13 cellular contexts compared by ENCODE assay signal in genomic region chr2:113962692-113963480, GRCh38.
DNase-seq lines count a peak whose midpoint lies in the region; ATAC-seq and TF ChIP-seq lines count a peak whose summit lies in the region.
"Had no signal": no experiment of that assay in that cellular context is flagged by ENCODE, and none has a peak within 500 bp of the region (broad histone marks: within the 10 kb centered on the region; RNA-seq: fewer than 3 reads in every experiment).

No MANE protein-coding gene starts in this region.

- POLR2A ChIA-PET in activated CD4-positive, alpha-beta memory T cell treated with anti-CD3 and anti-CD28 coated beads, Interleukin-2, amount 10 ng/mL, durations not matched to agents 7 days and 5 days (lab: Charles Lee), result interaction anchor here (1.0 to 4.1 kb wide), 2 partner anchors 16 to 50 kb away, joined by 3 to 22 read pairs; no protein-coding TSS in a partner anchor

- ATAC-seq in stimulated activated naive CD8-positive, alpha-beta T cell treated with anti-CD3 and anti-CD28 coated beads, Interleukin-15, Interleukin-2, amounts not matched to agents 100 U/mL and 50 U/mL, for 24 hours, result no peak

- H3K4me3 Mint-ChIP-seq in stimulated activated naive CD8-positive, alpha-beta T cell treated with anti-CD3 and anti-CD28 coated beads, Interleukin-15, Interleukin-2, amounts not matched to agents 100 ng/mL and 50 ng/mL, for 24 hours, result no peak overlapping the region
- H3K4me3 Mint-ChIP-seq in activated CD4-positive, alpha-beta memory T cell treated with anti-CD3 and anti-CD28 coated beads, Interleukin-2, amount 10 ng/mL, durations not matched to agents 7 days and 5 days, result no peak overlapping the region

- H3K36me3 Mint-ChIP-seq in stimulated activated naive CD8-positive, alpha-beta T cell treated with anti-CD3 and anti-CD28 coated beads, Interleukin-15, Interleukin-2, amounts not matched to agents 100 ng/mL and 50 ng/mL, for 24 hours (ENCODE audit: low read depth), result peaks cover 45% of the 10 kb centered on the region
- peaks cover 43% of the 10 kb centered on the region for H3K36me3 Mint-ChIP-seq in activated CD4-positive, alpha-beta memory T cell treated with anti-CD3 and anti-CD28 coated beads, Interleukin-2, amount 10 ng/mL, durations not matched to agents 7 days and 5 days (ENCODE audit: low read depth)

- H3K9me3 Mint-ChIP-seq in stimulated activated naive CD8-positive, alpha-beta T cell treated with anti-CD3 and anti-CD28 coated beads, Interleukin-15, Interleukin-2, amounts not matched to agents 100 ng/mL and 50 ng/mL, for 24 hours, result no peaks in the 10 kb centered on the region
- H3K9me3 Mint-ChIP-seq in activated CD4-positive, alpha-beta memory T cell treated with anti-CD3 and anti-CD28 coated beads, Interleukin-2, amount 10 ng/mL, durations not matched to agents 7 days and 5 days, result no peaks in the 10 kb centered on the region

- peaks cover 18% of the 10 kb centered on the region for H3K4me1 Mint-ChIP-seq in stimulated activated naive CD8-positive, alpha-beta T cell treated with anti-CD3 and anti-CD28 coated beads, Interleukin-15, Interleukin-2, amounts not matched to agents 100 ng/mL and 50 ng/mL, for 24 hours (ENCODE audit: low read depth)
- H3K4me1 Mint-ChIP-seq in activated CD4-positive, alpha-beta memory T cell treated with anti-CD3 and anti-CD28 coated beads, Interleukin-2, amount 10 ng/mL, durations not matched to agents 7 days and 5 days, result peaks cover 2% of the 10 kb centered on the region

- H3K4me3 ChIP-seq in fibroblast of villous mesenchyme (ENCODE audit: low read depth, low read length), result no peak overlapping the region
- H3K4me3 ChIP-seq: coronary artery had no signal

- TF ChIP-seq CTCF in fibroblast of villous mesenchyme (IDR thresholded peaks at IDR 0.05; ENCODE audit: insufficient read depth, low read depth, low read length), result no peak

- H3K27ac Mint-ChIP-seq in stimulated activated naive CD8-positive, alpha-beta T cell treated with anti-CD3 and anti-CD28 coated beads, Interleukin-15, Interleukin-2, amounts not matched to agents 100 ng/mL and 50 ng/mL, for 24 hours, result peak overlapping the region; percentile 28
- H3K27ac Mint-ChIP-seq in activated CD4-positive, alpha-beta memory T cell treated with anti-CD3 and anti-CD28 coated beads, Interleukin-2, amount 10 ng/mL, durations not matched to agents 7 days and 5 days, result peak overlapping the region; percentile 26

- CTCF ChIA-PET in activated CD4-positive, alpha-beta memory T cell treated with anti-CD3 and anti-CD28 coated beads, Interleukin-2, amount 10 ng/mL, durations not matched to agents 7 days and 5 days (lab: Charles Lee), result no interaction called here

- DNase-seq in stimulated activated naive CD8-positive, alpha-beta T cell treated with anti-CD3 and anti-CD28 coated beads, Interleukin-15, Interleukin-2, amounts not matched to agents 100 U/mL and 50 U/mL, for 24 hours, result no peak
- no peak for DNase-seq in activated CD4-positive, alpha-beta memory T cell treated with anti-CD3 and anti-CD28 coated beads, Interleukin-2, amount 10 ng/mL, durations not matched to agents 7 days and 5 days
- peak; percentile 72 for DNase-seq in fibroblast of villous mesenchyme (ENCODE audit: low read depth)
- DNase-seq in NK-92 treated with Interleukin-12 subunit alpha and Interleukin-12 subunit beta, amount 100 ng/mL, for 24 hours (lab: John Stamatoyannopoulos, UW), result no peak
- DNase-seq in NCI-H446 treated with DMSO at 0.1 percent for 48 hours (lab: John Stamatoyannopoulos, UW), result no peak
- DNase-seq in NCI-H2081 treated with DMSO at 0.1 percent for 48 hours (lab: John Stamatoyannopoulos, UW), result no peak
- no peak for DNase-seq in glomerular visceral epithelial cell (ENCODE audit: extremely low spot score)
- DNase-seq: activated CD8-positive, alpha-beta memory T cell treated with anti-CD3 and anti-CD28 coated beads, Interleukin-2, amount 50 U/mL, for 4 hours; stimulated activated CD4-positive, alpha-beta T cell treated with anti-CD3 and anti-CD28 coated beads, Interleukin-2, amount 100 ng/mL, for 24 hours; substantia nigra; T-helper 2 cell had no signal

- no peaks in the 10 kb centered on the region for H3K27me3 Mint-ChIP-seq in stimulated activated naive CD8-positive, alpha-beta T cell treated with anti-CD3 and anti-CD28 coated beads, Interleukin-15, Interleukin-2, amounts not matched to agents 100 ng/mL and 50 ng/mL, for 24 hours
- no peaks in the 10 kb centered on the region for H3K27me3 Mint-ChIP-seq in activated CD4-positive, alpha-beta memory T cell treated with anti-CD3 and anti-CD28 coated beads, Interleukin-2, amount 10 ng/mL, durations not matched to agents 7 days and 5 days
